Comparison of ENCODE assay signal across 8 cellular contexts in genomic region chr17:8121531-8122390, GRCh38. TPM values are rescaled to one million over a fixed set of nuclear protein-coding genes. Genes with fewer than 3 reads are reported as not detected.
DNase-seq lines count a peak whose midpoint lies in the region; ATAC-seq, FAIRE-seq and TF ChIP-seq lines count a peak whose summit lies in the region.

No MANE protein-coding gene starts in this region.

- peak overlapping the region; percentile 48 to 95 (median 68) for H3K4me3 ChIP-seq in HepG2 (replicated peaks in 1 of 3; ENCODE audit: insufficient read depth in 1 of 3, low read depth in 2 of 3, low read length in 3 of 3)

- no peaks in the 10 kb centered on the region for H3K9me3 Mint-ChIP-seq in T-cell

- TF ChIP-seq RAD21 in HepG2 (CRISPR knock-in tag; IDR thresholded peaks at IDR 0.05) = peak; percentile 85

- no peak overlapping the region for H3K27ac ChIP-seq in HepG2 (ENCODE audit: extremely low read length, insufficient read depth, low read length)

- peaks cover 5 to 44% of the 10 kb centered on the region in 2 experiments for H3K27me3 ChIP-seq in HepG2 (ENCODE audit: control insufficient read depth in 1 of 2, insufficient read depth in 2 of 2, low read length in 2 of 2)

- peaks cover 65% of the 10 kb centered on the region for H3K4me1 ChIP-seq in HepG2 (ENCODE audit: insufficient read depth, low read length)

- BruUV-seq in HepG2 (replicated peaks; lab: Mats Ljungman, UMichigan) = no TSS peak

- intact Hi-C loops in HepG2 (cut with micrococcal nuclease; ENCODE audit: unreplicated experiment) = no loop called here

- TF ChIP-seq EP300 in HepG2 (IDR thresholded peaks at IDR 0.05; ENCODE audit: low read depth in 2 of 2, low read length in 2 of 2) (no peak), HepG2 (CRISPR knock-in tag; IDR thresholded peaks at IDR 0.05; ENCODE audit: borderline replicate concordance) (no peak)

- no peak overlapping the region for H2AFZ ChIP-seq in HepG2 (ENCODE audit: low read length)

- H3K4me3 Mint-ChIP-seq in T-cell = peak overlapping the region; percentile 86 to 91 (median 88)

- DNase-seq in activated CD4-positive, alpha-beta T cell treated with anti-CD3 and anti-CD28 coated beads for 48 hours = peak; percentile 68
- no peak for DNase-seq in activated CD4-positive, alpha-beta T cell treated with anti-CD3 and anti-CD28 coated beads for 1 hour
- peak; percentile 60 for DNase-seq in HuH-7.5 (ENCODE audit: low spot score)
- DNase-seq in T-cell = peak in 4 of 34 experiments; percentile 31 to 43 (median 38)
- DNase-seq in dermis blood vessel endothelial cell = peak; percentile 75
- no peak for DNase-seq in HepG2 (ENCODE audit: low spot score)
- DNase-seq in stimulated activated CD4-positive, alpha-beta T cell treated with anti-CD3 and anti-CD28 coated beads, Interleukin-4, amount 100 ng/mL, for 4 hours = peak; percentile 25 to 58
- no peak for DNase-seq in NCI-H524 treated with DMSO at 0.1 percent for 48 hours (lab: John Stamatoyannopoulos, UW)

- no peaks in the 10 kb centered on the region for H3K36me3 Mint-ChIP-seq in T-cell

- peaks cover 13% of the 10 kb centered on the region; the same call in 1 of the 2 replicates for H4K20me1 ChIP-seq in HepG2 (ENCODE audit: insufficient read depth, low read length)

- H3K9ac ChIP-seq in HepG2 (ENCODE audit: insufficient read depth, low read depth, low read length) = 0 out of 2 replicates have a peak overlapping the region, but pooled peaks have one; percentile 9

- WGBS in HepG2 (ENCODE audit: low lambda C conversion rate) = 3% methylated on average over 22 of the region's 88 CpGs

- TF ChIP-seq CTCF in HepG2 (CRISPR knock-in tag; IDR thresholded peaks at IDR 0.05) = peak; percentile 85

- peaks cover 76 to 87% (median 80%) of the 10 kb centered on the region in 3 donors for H3K4me1 Mint-ChIP-seq in T-cell

- no peak for FAIRE-seq in HepG2 (lab: Jason Lieb, UNC)

- TF ChIP-seq POLR2A in HepG2 (IDR thresholded peaks at IDR 0.05; ENCODE audit: insufficient read depth in 1 of 2, low read depth in 2 of 2, low read length in 2 of 2) = no peak

- in situ Hi-C loops in HepG2 (cut with HindIII; ENCODE audit: extremely low pct_ligation_motif_present, low pct_unique_long_range_greater_than_20kb) = loop anchor here (5.0 to 10.0 kb wide), 3 partner anchors 36 to 181 kb away; no protein-coding TSS in a partner anchor

- no peaks in the 10 kb centered on the region for H3K36me3 ChIP-seq in HepG2 (replicated peaks in 1 of 2; ENCODE audit: control insufficient read depth in 1 of 2, insufficient read depth in 2 of 2, low read length in 2 of 2)

- no peak overlapping the region for H3K27ac Mint-ChIP-seq in T-cell

- CTCF ChIA-PET in T-cell (lab: Charles Lee) = interaction anchor here in 1 of 2 donors (0.6 to 1.1 kb wide), 2 partner anchors 37 to 105 kb away, joined by 3 read pairs; no protein-coding TSS in a partner anchor
- CTCF ChIA-PET in HepG2 (lab: Yijun Ruan, JAX; ENCODE audit: low intra/inter-chr PET ratio, low total read pairs) = interaction anchor here (1.1 to 1.4 kb wide), 2 partner anchors 37 to 64 kb away, joined by 3 to 4 read pairs; no protein-coding TSS in a partner anchor

- H3K79me2 ChIP-seq in HepG2 (ENCODE audit: insufficient read depth, low read length) = no peaks in the 10 kb centered on the region

- H3K9me3 ChIP-seq in HepG2 (ENCODE audit: low read length) = no peaks in the 10 kb centered on the region

- peak overlapping the region; percentile 100 for H3K4me2 ChIP-seq in HepG2 (ENCODE audit: low read depth, low read length)

- H3K27me3 Mint-ChIP-seq in T-cell = peaks cover 13 to 59% of the 10 kb centered on the region in 2 donors

- POLR2A ChIA-PET in T-cell (lab: Charles Lee) = no interaction called here
- POLR2A ChIA-PET in HepG2 (lab: Yijun Ruan, JAX) = interaction anchor here (0.7 to 5.1 kb wide), 4 partner anchors 32 to 102 kb away, joined by 3 to 35 read pairs (median 4); partner anchors contain the start of gene AURKB

- ATAC-seq in T-cell (replicated peaks in 1 of 4) = peak in 2 of 4 experiments; percentile 5 to 9
- ATAC-seq in HepG2 = peak; percentile 52

RNA-seq across cellular contexts. Expression of gene HES7, which starts 2.1 kb away (rescaled TPM):
- total RNA-seq in T-cell = 1 to 10 TPM in 1 of 5 donors, under 1 TPM in 2, not detected in 2; 0.16 to 1.6 (median 0.23) TPM
- 0.09 TPM in 1 of 2 replicates, not detected in the other for total RNA-seq in dermis blood vessel endothelial cell
- total RNA-seq in HepG2 (2016; rRNA removed; fragmentation: Illumina TruSeq; extraction: Trizol) = not detected in 2 replicates
- not detected in 2 replicates for total RNA-seq in HepG2 (2016; cell fraction: cytosol; rRNA removed; fragmentation: Illumina TruSeq; extraction: Trizol; ENCODE audit: low read depth)
- not detected in 2 replicates for total RNA-seq in HepG2 (2016; cell fraction: insoluble cytoplasmic fraction; rRNA removed; fragmentation: Illumina TruSeq; extraction: Trizol)
- total RNA-seq in HepG2 (2016; cell fraction: membrane; rRNA removed; fragmentation: Illumina TruSeq; extraction: Trizol) = not detected in 2 replicates
- not detected in 2 replicates for total RNA-seq in HepG2 (2016; cell fraction: nucleus; rRNA removed; fragmentation: Illumina TruSeq; extraction: Trizol)
- not detected in 2 replicates for polyA plus RNA-seq in HepG2 (2011; rRNA removed)
- polyA plus RNA-seq in HepG2 (2011; cell fraction: cytosol; rRNA removed) = not detected in 2 replicates
- polyA plus RNA-seq in HepG2 (2011; cell fraction: nucleus; rRNA removed) = 0.42 and 0.50 TPM in 2 replicates
- polyA plus RNA-seq in HepG2 (2012) = 0.11 TPM in 1 of 2 replicates, not detected in the other
- not detected in 2 replicates for polyA plus RNA-seq in HepG2 (2016; cell fraction: cytosol; fragmentation: Illumina TruSeq; extraction: Trizol; ENCODE audit: low read depth)
- polyA plus RNA-seq in HepG2 (2016; cell fraction: insoluble cytoplasmic fraction; fragmentation: Illumina TruSeq; extraction: Trizol; ENCODE audit: low read depth) = not detected in 2 replicates
- not detected in 2 replicates for polyA plus RNA-seq in HepG2 (2016; cell fraction: membrane; fragmentation: Illumina TruSeq; extraction: Trizol; ENCODE audit: low read depth)
- polyA plus RNA-seq in HepG2 (2016; cell fraction: nucleus; fragmentation: Illumina TruSeq; extraction: Trizol; ENCODE audit: insufficient read depth, low read depth) = not detected in 2 replicates
- polyA minus RNA-seq in HepG2 (2011; rRNA and poly(A)+ RNA removed; ENCODE audit: low replicate concordance) = 3.9 TPM in 1 of 2 replicates, not detected in the other
- not detected in 2 replicates for polyA minus RNA-seq in HepG2 (2011; cell fraction: cytosol; rRNA and poly(A)+ RNA removed)
- polyA minus RNA-seq in HepG2 (2011; cell fraction: nucleus; rRNA and poly(A)+ RNA removed) = not detected in 2 replicates

RNA-seq across cellular contexts. Expression of gene ALOXE3, which starts 3.4 kb away (rescaled TPM):
- 1 to 10 TPM in 1 of 5 donors, under 1 TPM in 3, not detected in 1; 0.13 to 1.2 (median 0.19) TPM for total RNA-seq in T-cell
- 0.05 TPM in 1 of 2 replicates, not detected in the other for total RNA-seq in dermis blood vessel endothelial cell
- total RNA-seq in HepG2 (2016; rRNA removed; fragmentation: Illumina TruSeq; extraction: Trizol) = not detected in 2 replicates
- total RNA-seq in HepG2 (2016; cell fraction: cytosol; rRNA removed; fragmentation: Illumina TruSeq; extraction: Trizol; ENCODE audit: low read depth) = not detected in 2 replicates
- total RNA-seq in HepG2 (2016; cell fraction: insoluble cytoplasmic fraction; rRNA removed; fragmentation: Illumina TruSeq; extraction: Trizol) = 0.02 TPM in 1 of 2 replicates, not detected in the other
- total RNA-seq in HepG2 (2016; cell fraction: membrane; rRNA removed; fragmentation: Illumina TruSeq; extraction: Trizol) = not detected in 2 replicates
- not detected in 2 replicates for total RNA-seq in HepG2 (2016; cell fraction: nucleus; rRNA removed; fragmentation: Illumina TruSeq; extraction: Trizol)
- 0.07 TPM in 1 of 2 replicates, not detected in the other for polyA plus RNA-seq in HepG2 (2011; rRNA removed)
- polyA plus RNA-seq in HepG2 (2011; cell fraction: cytosol; rRNA removed) = 0.03 TPM in 1 of 2 replicates, not detected in the other
- 0.14 and 0.18 TPM in 2 replicates for polyA plus RNA-seq in HepG2 (2011; cell fraction: nucleus; rRNA removed)
- polyA plus RNA-seq in HepG2 (2012) = 0.08 TPM in 1 of 2 replicates, not detected in the other
- not detected in 2 replicates for polyA plus RNA-seq in HepG2 (2016; cell fraction: cytosol; fragmentation: Illumina TruSeq; extraction: Trizol; ENCODE audit: low read depth)
- not detected in 2 replicates for polyA plus RNA-seq in HepG2 (2016; cell fraction: insoluble cytoplasmic fraction; fragmentation: Illumina TruSeq; extraction: Trizol; ENCODE audit: low read depth)
- polyA plus RNA-seq in HepG2 (2016; cell fraction: membrane; fragmentation: Illumina TruSeq; extraction: Trizol; ENCODE audit: low read depth) = not detected in 2 replicates
- not detected in 2 replicates for polyA plus RNA-seq in HepG2 (2016; cell fraction: nucleus; fragmentation: Illumina TruSeq; extraction: Trizol; ENCODE audit: insufficient read depth, low read depth)
- 0.63 TPM in 1 of 2 replicates, not detected in the other for polyA minus RNA-seq in HepG2 (2011; rRNA and poly(A)+ RNA removed; ENCODE audit: low replicate concordance)
- not detected in 2 replicates for polyA minus RNA-seq in HepG2 (2011; cell fraction: cytosol; rRNA and poly(A)+ RNA removed)
- not detected in 2 replicates for polyA minus RNA-seq in HepG2 (2011; cell fraction: nucleus; rRNA and poly(A)+ RNA removed)

RNA-seq across cellular contexts. Expression of gene PER1, which starts 30.4 kb away (rescaled TPM):
- total RNA-seq in T-cell (1,000 to 10,000 TPM in 2 of 5 donors, 10 to 100 TPM in 3; 62.6 to 1,675 (median 82.4) TPM), dermis blood vessel endothelial cell (7.7 and 18.7 TPM in 2 replicates), HepG2 (2016; rRNA removed; fragmentation: Illumina TruSeq; extraction: Trizol) (2.6 and 5.5 TPM in 2 replicates)
- total RNA-seq in HepG2 (2016; cell fraction: cytosol; rRNA removed; fragmentation: Illumina TruSeq; extraction: Trizol; ENCODE audit: low read depth) = 1.8 and 2.9 TPM in 2 replicates
- 3.2 and 5.8 TPM in 2 replicates for total RNA-seq in HepG2 (2016; cell fraction: insoluble cytoplasmic fraction; rRNA removed; fragmentation: Illumina TruSeq; extraction: Trizol)
- 1.4 and 1.9 TPM in 2 replicates for total RNA-seq in HepG2 (2016; cell fraction: membrane; rRNA removed; fragmentation: Illumina TruSeq; extraction: Trizol)
- total RNA-seq in HepG2 (2016; cell fraction: nucleus; rRNA removed; fragmentation: Illumina TruSeq; extraction: Trizol) = 4.1 and 4.3 TPM in 2 replicates
- 3.6 and 5.2 TPM in 2 replicates for polyA plus RNA-seq in HepG2 (2011; rRNA removed)
- polyA plus RNA-seq in HepG2 (2011; cell fraction: cytosol; rRNA removed) = 1.3 and 1.4 TPM in 2 replicates
- polyA plus RNA-seq in HepG2 (2011; cell fraction: nucleus; rRNA removed) = 32.0 and 32.6 TPM in 2 replicates
- 7.8 and 11.4 TPM in 2 replicates for polyA plus RNA-seq in HepG2 (2012)
- 0.38 and 0.70 TPM in 2 replicates for polyA plus RNA-seq in HepG2 (2016; cell fraction: cytosol; fragmentation: Illumina TruSeq; extraction: Trizol; ENCODE audit: low read depth)
- polyA plus RNA-seq in HepG2 (2016; cell fraction: insoluble cytoplasmic fraction; fragmentation: Illumina TruSeq; extraction: Trizol; ENCODE audit: low read depth) = 2.2 and 3.6 TPM in 2 replicates
- 0.49 and 0.90 TPM in 2 replicates for polyA plus RNA-seq in HepG2 (2016; cell fraction: membrane; fragmentation: Illumina TruSeq; extraction: Trizol; ENCODE audit: low read depth)
- 13.1 and 17.6 TPM in 2 replicates for polyA plus RNA-seq in HepG2 (2016; cell fraction: nucleus; fragmentation: Illumina TruSeq; extraction: Trizol; ENCODE audit: insufficient read depth, low read depth)
- 11.1 and 12.7 TPM in 2 replicates for polyA minus RNA-seq in HepG2 (2011; rRNA and poly(A)+ RNA removed; ENCODE audit: low replicate concordance)
- 3.8 and 6.2 TPM in 2 replicates for polyA minus RNA-seq in HepG2 (2011; cell fraction: cytosol; rRNA and poly(A)+ RNA removed)
- polyA minus RNA-seq in HepG2 (2011; cell fraction: nucleus; rRNA and poly(A)+ RNA removed) = 10.4 and 10.7 TPM in 2 replicates

RNA-seq across cellular contexts. Expression of gene ALOX12B, which starts 34.2 kb away (rescaled TPM):
- total RNA-seq in T-cell (1 to 10 TPM in 1 of 5 donors, under 1 TPM in 3, not detected in 1; 0.63 to 1.1 (median 0.81) TPM), dermis blood vessel endothelial cell (not detected in 2 replicates), HepG2 (2016; rRNA removed; fragmentation: Illumina TruSeq; extraction: Trizol) (not detected in 2 replicates)
- total RNA-seq in HepG2 (2016; cell fraction: cytosol; rRNA removed; fragmentation: Illumina TruSeq; extraction: Trizol; ENCODE audit: low read depth) = not detected in 2 replicates
- total RNA-seq in HepG2 (2016; cell fraction: insoluble cytoplasmic fraction; rRNA removed; fragmentation: Illumina TruSeq; extraction: Trizol) = not detected in 2 replicates
- 0.31 TPM in 1 of 2 replicates, not detected in the other for total RNA-seq in HepG2 (2016; cell fraction: membrane; rRNA removed; fragmentation: Illumina TruSeq; extraction: Trizol)
- total RNA-seq in HepG2 (2016; cell fraction: nucleus; rRNA removed; fragmentation: Illumina TruSeq; extraction: Trizol) = not detected in 2 replicates
- 0.13 TPM in 1 of 2 replicates, not detected in the other for polyA plus RNA-seq in HepG2 (2011; rRNA removed)
- 0.12 TPM in 1 of 2 replicates, not detected in the other for polyA plus RNA-seq in HepG2 (2011; cell fraction: cytosol; rRNA removed)
- polyA plus RNA-seq in HepG2 (2011; cell fraction: nucleus; rRNA removed) = not detected in 2 replicates
- 0.21 TPM in 1 of 2 replicates, not detected in the other for polyA plus RNA-seq in HepG2 (2012)
- 0.15 and 0.32 TPM in 2 replicates for polyA plus RNA-seq in HepG2 (2016; cell fraction: cytosol; fragmentation: Illumina TruSeq; extraction: Trizol; ENCODE audit: low read depth)
- 0.26 TPM in 1 of 2 replicates, not detected in the other for polyA plus RNA-seq in HepG2 (2016; cell fraction: insoluble cytoplasmic fraction; fragmentation: Illumina TruSeq; extraction: Trizol; ENCODE audit: low read depth)
- polyA plus RNA-seq in HepG2 (2016; cell fraction: membrane; fragmentation: Illumina TruSeq; extraction: Trizol; ENCODE audit: low read depth) = 0.18 and 0.27 TPM in 2 replicates
- not detected in 2 replicates for polyA plus RNA-seq in HepG2 (2016; cell fraction: nucleus; fragmentation: Illumina TruSeq; extraction: Trizol; ENCODE audit: insufficient read depth, low read depth)
- polyA minus RNA-seq in HepG2 (2011; rRNA and poly(A)+ RNA removed; ENCODE audit: low replicate concordance) = 1.8 TPM in 1 of 2 replicates, not detected in the other
- not detected in 2 replicates for polyA minus RNA-seq in HepG2 (2011; cell fraction: cytosol; rRNA and poly(A)+ RNA removed)
- polyA minus RNA-seq in HepG2 (2011; cell fraction: nucleus; rRNA and poly(A)+ RNA removed) = not detected in 2 replicates

RNA-seq across cellular contexts. Expression of gene VAMP2, which starts 41.0 kb away (rescaled TPM):
- total RNA-seq in T-cell (100 to 1,000 TPM; 160 to 243 (median 186) TPM), dermis blood vessel endothelial cell (4.4 and 5.2 TPM in 2 replicates), HepG2 (2016; rRNA removed; fragmentation: Illumina TruSeq; extraction: Trizol) (2.0 and 3.9 TPM in 2 replicates)
- 4.1 and 5.2 TPM in 2 replicates for total RNA-seq in HepG2 (2016; cell fraction: cytosol; rRNA removed; fragmentation: Illumina TruSeq; extraction: Trizol; ENCODE audit: low read depth)
- total RNA-seq in HepG2 (2016; cell fraction: insoluble cytoplasmic fraction; rRNA removed; fragmentation: Illumina TruSeq; extraction: Trizol) = 1.9 and 3.4 TPM in 2 replicates
- total RNA-seq in HepG2 (2016; cell fraction: membrane; rRNA removed; fragmentation: Illumina TruSeq; extraction: Trizol) = 3.2 and 3.4 TPM in 2 replicates
- 6.5 and 7.1 TPM in 2 replicates for total RNA-seq in HepG2 (2016; cell fraction: nucleus; rRNA removed; fragmentation: Illumina TruSeq; extraction: Trizol)
- polyA plus RNA-seq in HepG2 (2011; rRNA removed) = 17.2 and 19.6 TPM in 2 replicates
- 10.1 and 13.2 TPM in 2 replicates for polyA plus RNA-seq in HepG2 (2011; cell fraction: cytosol; rRNA removed)
- polyA plus RNA-seq in HepG2 (2011; cell fraction: nucleus; rRNA removed) = 40.7 and 63.7 TPM in 2 replicates
- 29.0 and 34.1 TPM in 2 replicates for polyA plus RNA-seq in HepG2 (2012)
- 2.0 and 2.2 TPM in 2 replicates for polyA plus RNA-seq in HepG2 (2016; cell fraction: cytosol; fragmentation: Illumina TruSeq; extraction: Trizol; ENCODE audit: low read depth)
- polyA plus RNA-seq in HepG2 (2016; cell fraction: insoluble cytoplasmic fraction; fragmentation: Illumina TruSeq; extraction: Trizol; ENCODE audit: low read depth) = 7.1 and 8.5 TPM in 2 replicates
- polyA plus RNA-seq in HepG2 (2016; cell fraction: membrane; fragmentation: Illumina TruSeq; extraction: Trizol; ENCODE audit: low read depth) = 4.9 and 5.5 TPM in 2 replicates
- polyA plus RNA-seq in HepG2 (2016; cell fraction: nucleus; fragmentation: Illumina TruSeq; extraction: Trizol; ENCODE audit: insufficient read depth, low read depth) = 35.4 and 36.0 TPM in 2 replicates
- polyA minus RNA-seq in HepG2 (2011; rRNA and poly(A)+ RNA removed; ENCODE audit: low replicate concordance) = 6.8 and 7.6 TPM in 2 replicates
- 3.4 and 6.6 TPM in 2 replicates for polyA minus RNA-seq in HepG2 (2011; cell fraction: cytosol; rRNA and poly(A)+ RNA removed)
- 10.8 and 14.9 TPM in 2 replicates for polyA minus RNA-seq in HepG2 (2011; cell fraction: nucleus; rRNA and poly(A)+ RNA removed)

Comparison
In these comparisons a context has a peak if more than half of its experiments do, and no peak if none do; other contexts are left out.
1. DNase-seq: peak in activated CD4-positive, alpha-beta T cell treated with anti-CD3 and anti-CD28 coated beads for 48 hours (single experiment), HuH-7.5 (single experiment), dermis blood vessel endothelial cell (single experiment) and stimulated activated CD4-positive, alpha-beta T cell treated with anti-CD3 and anti-CD28 coated beads, Interleukin-4, amount 100 ng/mL, for 4 hours (2 of 2); none in activated CD4-positive, alpha-beta T cell treated with anti-CD3 and anti-CD28 coated beads for 1 hour (single experiment), HepG2 (single experiment) and NCI-H524 treated with DMSO at 0.1 percent for 48 hours (single experiment).